ENCODE assay signal across 11 cellular contexts in genomic region chr17:41055130-41055529, GRCh38. TPM values are rescaled to one million over a fixed set of nuclear protein-coding genes. Genes with fewer than 3 reads are reported as not detected.
"Had no signal": no experiment of that assay in that cellular context is flagged by ENCODE, and none has a peak within 500 bp of the region (broad histone marks: within the 10 kb centered on the region; RNA-seq: fewer than 3 reads in every experiment).

Gene KRTAP2-2, minus strand, starts transcription at chr17:41055230. Its CDS starts 19 bp downstream, at chr17:41055211.

RNA-seq across cellular contexts. Expression of gene KRTAP2-2, which starts in this region (rescaled TPM):
- total RNA-seq: OCI-LY7, PC-3, PC-9, Peyer's patch, Right ventricle myocardium inferior, Right ventricle myocardium superior, RPMI7951, SJCRH30, SJSA1, SK-MEL-5 had no signal
- polyA plus RNA-seq: SK-N-SH had no signal
